In genomic region chr15:68383161-68384074, GRCh38 we compare ENCODE assay signal across 8 cellular contexts. TPM values are rescaled to one million over a fixed set of nuclear protein-coding genes. Genes with fewer than 3 reads are reported as not detected.
DNase-seq lines count a peak whose midpoint lies in the region; ATAC-seq and TF ChIP-seq lines count a peak whose summit lies in the region.

No MANE protein-coding gene starts in this region.

- H2AFZ ChIP-seq in mammary epithelial cell (ENCODE audit: low read depth, low read length), result no peak overlapping the region

- H4K20me1 ChIP-seq in mammary epithelial cell (ENCODE audit: insufficient read depth, low read length), result no peaks in the 10 kb centered on the region

- CTCF ChIA-PET in mammary epithelial cell (lab: Charles Lee; ENCODE audit: low non-redundant PET), result interaction anchor here (1.0 kb wide), 1 partner anchor 77 kb away, joined by 7 read pairs; no protein-coding TSS in a partner anchor

- H3K4me2 ChIP-seq in mammary epithelial cell (ENCODE audit: insufficient read depth, low read depth, low read length), result no peak overlapping the region

- no peak overlapping the region for H3K4me3 ChIP-seq in HFF-Myc (replicated peaks; ENCODE audit: low read depth, low read length)
- H3K4me3 ChIP-seq in mammary epithelial cell (replicated peaks in 1 of 3; ENCODE audit: insufficient read depth in 1 of 3, low read depth in 2 of 3, low read length in 3 of 3), result no peak overlapping the region
- H3K4me3 ChIP-seq in kidney epithelial cell (ENCODE audit: low read depth, low read length), result no peak overlapping the region

- H3K79me2 ChIP-seq in mammary epithelial cell (ENCODE audit: insufficient read depth, low read length), result no peaks in the 10 kb centered on the region

- no peaks in the 10 kb centered on the region for H3K27me3 ChIP-seq in mammary epithelial cell (ENCODE audit: insufficient read depth, low read length)
- peaks cover 2% of the 10 kb centered on the region for H3K27me3 ChIP-seq in kidney epithelial cell (ENCODE audit: control insufficient read depth, insufficient read depth, low read length)

- TF ChIP-seq CTCF in HFF-Myc (IDR thresholded peaks at IDR 0.05; ENCODE audit: low read depth, low read length, missing control alignments) (peak; percentile 73), mammary epithelial cell (conservative IDR thresholded peaks at IDR 0.05 in 1 of 2, IDR thresholded peaks at IDR 0.05 in 1 of 2; ENCODE audit: extremely low read depth in 1 of 2, insufficient read depth in 1 of 2, low read depth in 1 of 2, low read length in 2 of 2) (peak; percentile 80 to 95), kidney epithelial cell (IDR thresholded peaks at IDR 0.05; ENCODE audit: insufficient read depth, low read length, poor library complexity, severe bottlenecking) (peak; percentile 65)

- BruUV-seq in mammary epithelial cell (replicated peaks; lab: Mats Ljungman, UMichigan), result no TSS peak

- DNase-seq in D341Med (ENCODE audit: low spot score), result peak; percentile 67
- DNase-seq in HFF-Myc (ENCODE audit: extremely low read depth, low read depth), result peak; percentile 49
- peak; percentile 55 for DNase-seq in SKM-1 (lab: John Stamatoyannopoulos, UW; ENCODE audit: unreplicated experiment)
- DNase-seq in mammary epithelial cell, result peak; percentile 43
- no peak for DNase-seq in kidney epithelial cell (ENCODE audit: low read depth)
- peak; percentile 39 for DNase-seq in stimulated activated CD8-positive, alpha-beta memory T cell treated with anti-CD3 and anti-CD28 coated beads, Interleukin-4, amount 100 ng/mL, for 48 hours
- no peak for DNase-seq in NK-92 (lab: John Stamatoyannopoulos, UW; ENCODE audit: unreplicated experiment)

- in situ Hi-C loops in mammary epithelial cell (cut with MboI; ENCODE audit: low sequenced_read_pairs in 2 of 2), result loop anchor here in 1 of 2 donors (10.0 to 25.0 kb wide), 2 partner anchors 79 to 146 kb away; partner anchors contain the start of gene CLN6

- peaks cover 18% of the 10 kb centered on the region for H3K4me1 ChIP-seq in mammary epithelial cell (ENCODE audit: insufficient read depth, low read length)

- H3K9me3 ChIP-seq in mammary epithelial cell (replicated peaks; ENCODE audit: insufficient read depth, low read length), result no peaks in the 10 kb centered on the region

- dilution Hi-C loops in mammary epithelial cell (cut with HindIII; ENCODE audit: low sequenced_read_pairs), result no loop called here

- 44% methylated on average over 7 of the region's 12 CpGs for WGBS in mammary epithelial cell (ENCODE audit: low coverage, missing lambda C conversion rate)

- no peak overlapping the region for H3K9ac ChIP-seq in mammary epithelial cell (ENCODE audit: insufficient read depth, low read length)

- intact Hi-C loops in mammary epithelial cell (cut with micrococcal nuclease), result loop anchor here (1.0 kb wide), 2 partner anchors 77 to 130 kb away; no protein-coding TSS in a partner anchor

- H3K27ac ChIP-seq in mammary epithelial cell (ENCODE audit: insufficient read depth, low read depth, low read length), result no peak overlapping the region

- ATAC-seq in GM19395 (IDR thresholded peaks at IDR 0.05; ENCODE audit: unreplicated experiment), result no peak

- H3K36me3 ChIP-seq in mammary epithelial cell (ENCODE audit: insufficient read depth, low read length), result no peaks in the 10 kb centered on the region
- no peaks in the 10 kb centered on the region for H3K36me3 ChIP-seq in kidney epithelial cell (ENCODE audit: control insufficient read depth, insufficient read depth, low read length)

RNA-seq across cellular contexts. Expression of gene ITGA11, which starts 48.5 kb away (rescaled TPM):
- total RNA-seq in mammary epithelial cell (under 1 TPM; 0.05 to 0.67 TPM), kidney epithelial cell (6.2 and 7.0 TPM in 2 replicates)
- polyA plus RNA-seq in mammary epithelial cell, result 0.01 TPM
- polyA minus RNA-seq in mammary epithelial cell, result not detected

Comparison
In these comparisons a context has a peak if more than half of its experiments do, and no peak if none do; other contexts are left out.
1. DNase-seq: peak in D341Med (single experiment), HFF-Myc (single experiment), SKM-1 (single experiment), mammary epithelial cell (single experiment) and stimulated activated CD8-positive, alpha-beta memory T cell treated with anti-CD3 and anti-CD28 coated beads, Interleukin-4, amount 100 ng/mL, for 48 hours (single experiment); none in kidney epithelial cell (single experiment) and NK-92 (single experiment).
2. Peak in every context shown above with its lines, with median percentiles within 50 percentile points of each other: CTCF ChIP-seq.